15 cellular contexts compared by ENCODE assay signal in genomic region chr3:112811917-112812660, GRCh38. TPM values are rescaled to one million over a fixed set of nuclear protein-coding genes. Genes with fewer than 3 reads are reported as not detected.
DNase-seq lines count a peak whose midpoint lies in the region; ATAC-seq and TF ChIP-seq lines count a peak whose summit lies in the region.
"Had no signal": no experiment of that assay in that cellular context is flagged by ENCODE, and none has a peak within 500 bp of the region (broad histone marks: within the 10 kb centered on the region; RNA-seq: fewer than 3 reads in every experiment).

No MANE protein-coding gene starts in this region.

- intact Hi-C loops in IMR-90 (cut with micrococcal nuclease): loop anchor here (5.0 kb wide), 1 partner anchor 180 kb away; the partner anchor contains the start of gene GTPBP8
- intact Hi-C loops in ascending aorta (cut with DNase I): loop anchor here (5.0 kb wide), 1 partner anchor 230 kb away; no protein-coding TSS in a partner anchor

- no peak overlapping the region for H3K4me3 Mint-ChIP-seq in memory B cell
- H3K4me3 Mint-ChIP-seq in stimulated activated naive B cell treated with anti-CD40 and anti-IgM and Interleukin-4, amounts not matched to agents 10 μg/mL and 1 μg/mL and 100 μg/mL, for 72 hours: no peak overlapping the region
- H3K4me3 Mint-ChIP-seq: activated T-cell treated with anti-CD3 and anti-CD28 coated beads, Interleukin-2, amount 50 U/mL, for 4 hours; naive thymus-derived CD4-positive, alpha-beta T cell had no signal

- H2AK9ac ChIP-seq in IMR-90 (replicated peaks; ENCODE audit: low read depth, low read length, poor library complexity): no peak overlapping the region

- no peak for TF ChIP-seq POLR2A in IMR-90 (IDR thresholded peaks at IDR 0.05; ENCODE audit: low read depth, low read length)

- peak overlapping the region; percentile 48 for H3K14ac ChIP-seq in IMR-90 (replicated peaks; ENCODE audit: low read depth, low read length)

- H3K4ac ChIP-seq in IMR-90 (ENCODE audit: low read depth, low read length): peak overlapping the region; percentile 88

- ATAC-seq in IMR-90 (ENCODE audit: low read depth) (no peak), memory B cell (ENCODE audit: low read depth) (no peak), HG03521 (IDR thresholded peaks at IDR 0.05; ENCODE audit: unreplicated experiment) (no peak), HG03280 (IDR thresholded peaks at IDR 0.05; ENCODE audit: unreplicated experiment) (no peak), HG02759 (IDR thresholded peaks at IDR 0.05; ENCODE audit: unreplicated experiment) (no peak)
- ATAC-seq in stimulated activated naive B cell treated with anti-CD40 and anti-IgM and Interleukin-4, amounts not matched to agents 10 μg/mL and 1 μg/mL and 100 μg/mL, for 72 hours (replicated peaks): no peak
- ATAC-seq: activated T-cell treated with anti-CD3 and anti-CD28 coated beads, Interleukin-2, amount 50 U/mL, for 4 hours; naive thymus-derived CD4-positive, alpha-beta T cell had no signal

- peak overlapping the region; percentile 53 for H2AK5ac ChIP-seq in IMR-90 (ENCODE audit: low read depth, low read length)

- dilution Hi-C loops in IMR-90 (cut with HindIII; ENCODE audit: low sequenced_read_pairs, unreplicated experiment): no loop called here

- TF ChIP-seq CTCF in IMR-90 (conservative IDR thresholded peaks at IDR 0.05; ENCODE audit: low read depth, low read length) (no peak), ascending aorta (IDR thresholded peaks at IDR 0.05) (no peak)

- peak overlapping the region; percentile 4; the same call in 1 of the 2 replicates for H3K4me2 ChIP-seq in IMR-90 (ENCODE audit: low read depth, low read length)

- in situ Hi-C loops in IMR-90 (cut with MboI; ENCODE audit: low sequenced_read_pairs): loop anchor here (5.0 to 10.0 kb wide), 2 partner anchors 170 to 237 kb away; partner anchors contain the start of gene CCDC80

- H3K56ac ChIP-seq in IMR-90 (ENCODE audit: extremely low read depth, insufficient read depth, low read length): no peak overlapping the region

- BruUV-seq in IMR-90 (replicated peaks; lab: Mats Ljungman, UMichigan): no TSS peak

- TF ChIP-seq RAD21 in IMR-90 (IDR thresholded peaks at IDR 0.05; ENCODE audit: low read length): no peak

- H3K27ac ChIP-seq in IMR-90 (ENCODE audit: insufficient read depth, low read length) (peak overlapping the region; percentile 70), ascending aorta (peak overlapping the region; percentile 20 to 36)
- H3K27ac ChIP-seq: WERI-Rb-1 had no signal

- no peaks in the 10 kb centered on the region for H3K79me1 ChIP-seq in IMR-90 (ENCODE audit: low read depth in 1 of 2, low read length in 2 of 2)

- CTCF ChIA-PET in IMR-90 (lab: Yijun Ruan, JAX): interaction anchor here (2.7 kb wide), 1 partner anchor 77 kb away, joined by 8 read pairs; no protein-coding TSS in a partner anchor

- no peak overlapping the region for H2BK5ac ChIP-seq in IMR-90 (ENCODE audit: low read depth, low read length, poor library complexity, severe bottlenecking)

- H3K4me1 ChIP-seq in IMR-90 (ENCODE audit: control insufficient read depth, insufficient read depth, low read length): peaks cover 23% of the 10 kb centered on the region
- H3K4me1 ChIP-seq in ascending aorta: peaks cover 0 to 8% of the 10 kb centered on the region in 2 donors

- H4K20me1 ChIP-seq in IMR-90 (ENCODE audit: insufficient read depth, low read length): no peaks in the 10 kb centered on the region

- H3K36me3 Mint-ChIP-seq in memory B cell: no peaks in the 10 kb centered on the region
- H3K36me3 Mint-ChIP-seq in stimulated activated naive B cell treated with anti-CD40 and anti-IgM and Interleukin-4, amounts not matched to agents 10 μg/mL and 1 μg/mL and 100 μg/mL, for 72 hours: no peaks in the 10 kb centered on the region
- H3K36me3 Mint-ChIP-seq: naive thymus-derived CD4-positive, alpha-beta T cell had no signal

- H2BK20ac ChIP-seq in IMR-90 (ENCODE audit: low read depth, low read length): peak overlapping the region; percentile 83

- DNase-seq in IMR-90 (no peak), ascending aorta (ENCODE audit: low spot score in 2 of 2) (no peak), memory B cell (ENCODE audit: low spot score in 2 of 2) (no peak), EL (no peak)
- DNase-seq in stimulated activated naive B cell treated with anti-CD40 and anti-IgM and Interleukin-4, amounts not matched to agents 10 μg/mL and 1 μg/mL and 100 μg/mL, for 72 hours: no peak
- DNase-seq: activated T-cell treated with anti-CD3 and anti-CD28 coated beads, Interleukin-2, amount 50 U/mL, for 4 hours; MM.1S; naive thymus-derived CD4-positive, alpha-beta T cell; SHP77; stimulated activated CD8-positive, alpha-beta memory T cell treated with anti-CD3 and anti-CD28 coated beads, Interleukin-4, amount 100 ng/mL, for 48 hours; WERI-Rb-1 had no signal

- H3K4me3 ChIP-seq in IMR-90 (ENCODE audit: insufficient read depth, low read depth, low read length) (no peak overlapping the region), ascending aorta (no peak overlapping the region)

- peak overlapping the region; percentile 49 for H2BK15ac ChIP-seq in IMR-90 (ENCODE audit: low read depth, low read length)

- peak overlapping the region; percentile 2 for H3K27ac Mint-ChIP-seq in memory B cell
- peak overlapping the region; percentile 10 for H3K27ac Mint-ChIP-seq in stimulated activated naive B cell treated with anti-CD40 and anti-IgM and Interleukin-4, amounts not matched to agents 10 μg/mL and 1 μg/mL and 100 μg/mL, for 72 hours
- H3K27ac Mint-ChIP-seq: naive thymus-derived CD4-positive, alpha-beta T cell had no signal

- H4K8ac ChIP-seq in IMR-90 (ENCODE audit: low read depth in 2 of 2, low read length in 2 of 2): peak overlapping the region; percentile 61 to 86; a peak in 3 of 4 replicates

- H3K27me3 ChIP-seq in IMR-90 (ENCODE audit: control insufficient read depth, insufficient read depth, low read length) (no peaks in the 10 kb centered on the region), ascending aorta (no peaks in the 10 kb centered on the region)

- H3K9me3 ChIP-seq in IMR-90 (ENCODE audit: control insufficient read depth, insufficient read depth, low read length): no peaks in the 10 kb centered on the region
- no peaks in the 10 kb centered on the region for H3K9me3 ChIP-seq in ascending aorta

- H4K5ac ChIP-seq in IMR-90 (ENCODE audit: low read depth, low read length): peak overlapping the region; percentile 87

- POLR2A ChIA-PET in IMR-90 (lab: Charles Lee; ENCODE audit: unreplicated experiment): no interaction called here

- H3K23ac ChIP-seq in IMR-90 (ENCODE audit: low read depth, low read length): peak overlapping the region; percentile 29; the same call in 1 of the 2 replicates

- no CpG with 5 or more reads among the region's 8 CpGs for WGBS in IMR-90 (ENCODE audit: extremely low coverage in 2 of 2, insufficient read length in 1 of 2), 2 experiments

- peak overlapping the region; percentile 63 for H4K91ac ChIP-seq in IMR-90 (ENCODE audit: insufficient read depth, low read depth, low read length)

- peaks cover 17% of the 10 kb centered on the region for H3K4me1 Mint-ChIP-seq in memory B cell
- H3K4me1 Mint-ChIP-seq in stimulated activated naive B cell treated with anti-CD40 and anti-IgM and Interleukin-4, amounts not matched to agents 10 μg/mL and 1 μg/mL and 100 μg/mL, for 72 hours: peaks cover 17 to 47% of the 10 kb centered on the region in 2 donors

- H3K36me3 ChIP-seq in IMR-90 (ENCODE audit: control insufficient read depth, insufficient read depth, low read length) (no peaks in the 10 kb centered on the region), ascending aorta (no peaks in the 10 kb centered on the region)
- H3K36me3 ChIP-seq: WERI-Rb-1 had no signal

- H2AFZ ChIP-seq in IMR-90 (replicated peaks; ENCODE audit: low read length, poor library complexity): peak overlapping the region; percentile 18

- peak overlapping the region; percentile 88 for H2BK120ac ChIP-seq in IMR-90 (ENCODE audit: low read depth, low read length)

- H3K18ac ChIP-seq in IMR-90 (ENCODE audit: low read depth, low read length): peak overlapping the region; percentile 91

- H3K27me3 Mint-ChIP-seq in memory B cell: no peaks in the 10 kb centered on the region
- H3K27me3 Mint-ChIP-seq in stimulated activated naive B cell treated with anti-CD40 and anti-IgM and Interleukin-4, amounts not matched to agents 10 μg/mL and 1 μg/mL and 100 μg/mL, for 72 hours: no peaks in the 10 kb centered on the region

- peak overlapping the region; percentile 21; the same call in 1 of the 2 replicates for H3K9ac ChIP-seq in IMR-90 (ENCODE audit: low read depth, low read length)

- peaks cover 12% of the 10 kb centered on the region for H3K9me1 ChIP-seq in IMR-90 (ENCODE audit: insufficient read depth, low read length)

- peaks cover 4% of the 10 kb centered on the region for H3K9me3 Mint-ChIP-seq in memory B cell
- H3K9me3 Mint-ChIP-seq in stimulated activated naive B cell treated with anti-CD40 and anti-IgM and Interleukin-4, amounts not matched to agents 10 μg/mL and 1 μg/mL and 100 μg/mL, for 72 hours: peaks cover 4 to 8% of the 10 kb centered on the region in 2 donors
- H3K9me3 Mint-ChIP-seq: activated T-cell treated with anti-CD3 and anti-CD28 coated beads, Interleukin-2, amount 50 U/mL, for 4 hours; naive thymus-derived CD4-positive, alpha-beta T cell had no signal

TF ChIP-seq in IMR-90, 13 proteins besides CTCF, POLR2A, EP300 and RAD21 (continues in another document):
- TF ChIP-seq RCOR1 (IDR thresholded peaks at IDR 0.05; ENCODE audit: insufficient replicate concordance, low read length): no peak
- no peak for TF ChIP-seq CEBPB (IDR thresholded peaks at IDR 0.05; ENCODE audit: low read depth, low read length)
- TF ChIP-seq, protein P1, sequence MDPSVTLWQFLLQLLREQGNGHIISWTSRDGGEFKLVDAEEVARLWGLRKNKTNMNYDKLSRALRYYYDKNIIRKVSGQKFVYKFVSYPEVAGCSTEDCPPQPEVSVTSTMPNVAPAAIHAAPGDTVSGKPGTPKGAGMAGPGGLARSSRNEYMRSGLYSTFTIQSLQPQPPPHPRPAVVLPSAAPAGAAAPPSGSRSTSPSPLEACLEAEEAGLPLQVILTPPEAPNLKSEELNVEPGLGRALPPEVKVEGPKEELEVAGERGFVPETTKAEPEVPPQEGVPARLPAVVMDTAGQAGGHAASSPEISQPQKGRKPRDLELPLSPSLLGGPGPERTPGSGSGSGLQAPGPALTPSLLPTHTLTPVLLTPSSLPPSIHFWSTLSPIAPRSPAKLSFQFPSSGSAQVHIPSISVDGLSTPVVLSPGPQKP (IDR thresholded peaks at IDR 0.05; ENCODE audit: borderline replicate concordance, low read depth, low read length): no peak
- no peak for TF ChIP-seq MAFK (IDR thresholded peaks at IDR 0.05; ENCODE audit: low read depth, low read length)
- TF ChIP-seq MXI1 (IDR thresholded peaks at IDR 0.05; ENCODE audit: borderline replicate concordance, low read depth, low read length): no peak
- no peak for TF ChIP-seq BHLHE40 (IDR thresholded peaks at IDR 0.05; ENCODE audit: low read depth, low read length)
- no peak for TF ChIP-seq RFX5 (IDR thresholded peaks at IDR 0.05; ENCODE audit: low read depth, low read length)
- TF ChIP-seq SMC3 (IDR thresholded peaks at IDR 0.05; ENCODE audit: low read depth, low read length): no peak

RNA-seq across cellular contexts. Expression of gene CD200R1L, which starts 34.6 kb away (rescaled TPM):
- total RNA-seq in IMR-90 (2012; rRNA removed) (not detected in 2 replicates), ascending aorta (not detected)
- polyA plus RNA-seq in IMR-90 (2012; rRNA removed): not detected in 2 replicates
- polyA plus RNA-seq in IMR-90 (2012; cell fraction: cytosol; rRNA removed): not detected in 2 replicates
- not detected in 2 replicates for polyA plus RNA-seq in IMR-90 (2012; cell fraction: nucleus; rRNA removed; ENCODE audit: low replicate concordance)
- total RNA-seq: activated T-cell treated with anti-CD3 and anti-CD28 coated beads, Interleukin-2, amount 50 U/mL, for 4 hours; naive thymus-derived CD4-positive, alpha-beta T cell; NCI-H460 had no signal
- polyA plus RNA-seq: naive thymus-derived CD4-positive, alpha-beta T cell had no signal
